Comparison of ENCODE assay signal across 8 cellular contexts in genomic region chr1:28508435-28508754, GRCh38.
DNase-seq lines count a peak whose midpoint lies in the region; TF ChIP-seq lines count a peak whose summit lies in the region.

No MANE protein-coding gene starts in this region.

- no peaks in the 10 kb centered on the region for H3K9me3 ChIP-seq in HAP-1

- peaks cover 73% of the 10 kb centered on the region for H3K36me3 ChIP-seq in HAP-1 (replicated peaks)

- no peaks in the 10 kb centered on the region for H3K27me3 ChIP-seq in HAP-1 (ENCODE audit: low read depth)

- H3K27ac ChIP-seq in VCaP = peak overlapping the region; percentile 96

- in situ Hi-C loops in HAP-1 (cut with MboI; ENCODE audit: low sequenced_read_pairs) (no loop called here), ACHN (cut with HindIII; ENCODE audit: low pct_ligation_motif_present, low pct_unique_long_range_greater_than_20kb, low sequenced_read_pairs) (no loop called here)

- DNase-seq in HAP-1 (ENCODE audit: low spot score in 2 of 2) (peak in 1 of 2 experiments; percentile 54), fibroblast of pulmonary artery (ENCODE audit: low read depth) (no peak), ACHN (no peak), NCI-H774 (lab: John Stamatoyannopoulos, UW) (no peak), NCI-H748 (lab: John Stamatoyannopoulos, UW; ENCODE audit: unreplicated experiment) (no peak), pons (ENCODE audit: low spot score) (no peak)
- peak; percentile 51 for DNase-seq in stimulated activated CD8-positive, alpha-beta memory T cell treated with anti-CD3 and anti-CD28 coated beads, Interleukin-4, amount 100 ng/mL, for 48 hours

- TF ChIP-seq CTCF in VCaP (conservative IDR thresholded peaks at IDR 0.05) (no peak), fibroblast of pulmonary artery (IDR thresholded peaks at IDR 0.05; ENCODE audit: low read length, missing control alignments) (no peak)

- H3K4me3 ChIP-seq in HAP-1 = peak overlapping the region; percentile 86
- H3K4me3 ChIP-seq in fibroblast of pulmonary artery (replicated peaks; ENCODE audit: low read depth, low read length) = peak overlapping the region; percentile 99

- peaks cover 28% of the 10 kb centered on the region for H3K4me1 ChIP-seq in HAP-1
